ENCODE assay signal across 1 cellular context in genomic region chr2:134193774-134194173, GRCh38.
TF ChIP-seq lines count a peak whose summit lies in the region.

No MANE protein-coding gene starts in this region.

TF ChIP-seq in GM23338, 12 proteins besides CTCF, POLR2A, EP300 and RAD21:
- TF ChIP-seq, protein P1, sequence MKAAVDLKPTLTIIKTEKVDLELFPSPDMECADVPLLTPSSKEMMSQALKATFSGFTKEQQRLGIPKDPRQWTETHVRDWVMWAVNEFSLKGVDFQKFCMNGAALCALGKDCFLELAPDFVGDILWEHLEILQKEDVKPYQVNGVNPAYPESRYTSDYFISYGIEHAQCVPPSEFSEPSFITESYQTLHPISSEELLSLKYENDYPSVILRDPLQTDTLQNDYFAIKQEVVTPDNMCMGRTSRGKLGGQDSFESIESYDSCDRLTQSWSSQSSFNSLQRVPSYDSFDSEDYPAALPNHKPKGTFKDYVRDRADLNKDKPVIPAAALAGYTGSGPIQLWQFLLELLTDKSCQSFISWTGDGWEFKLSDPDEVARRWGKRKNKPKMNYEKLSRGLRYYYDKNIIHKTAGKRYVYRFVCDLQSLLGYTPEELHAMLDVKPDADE (IDR thresholded peaks at IDR 0.05) = no peak
- TF ChIP-seq EZH2 (IDR thresholded peaks at IDR 0.05; ENCODE audit: low read depth, unreplicated experiment) (no peak), EZH2phosphoT487 (IDR thresholded peaks at IDR 0.05; ENCODE audit: unreplicated experiment) (no peak), CREB1 (CRISPR knock-in tag; IDR thresholded peaks at IDR 0.05; ENCODE audit: low read depth) (no peak), ZNF114 (CRISPR knock-in tag; IDR thresholded peaks at IDR 0.05) (no peak), REST (IDR thresholded peaks at IDR 0.05; ENCODE audit: unreplicated experiment) (no peak), JUNB (IDR thresholded peaks at IDR 0.05; ENCODE audit: unreplicated experiment) (no peak), ZNF331 (CRISPR knock-in tag; IDR thresholded peaks at IDR 0.05; ENCODE audit: low read depth) (no peak), NANOG (IDR thresholded peaks at IDR 0.05; ENCODE audit: borderline replicate concordance) (no peak), STAT1 (IDR thresholded peaks at IDR 0.05; ENCODE audit: unreplicated experiment) (no peak), POLR2AphosphoS5 (IDR thresholded peaks at IDR 0.05; ENCODE audit: low read depth) (no peak)
- TF ChIP-seq, protein P2, sequence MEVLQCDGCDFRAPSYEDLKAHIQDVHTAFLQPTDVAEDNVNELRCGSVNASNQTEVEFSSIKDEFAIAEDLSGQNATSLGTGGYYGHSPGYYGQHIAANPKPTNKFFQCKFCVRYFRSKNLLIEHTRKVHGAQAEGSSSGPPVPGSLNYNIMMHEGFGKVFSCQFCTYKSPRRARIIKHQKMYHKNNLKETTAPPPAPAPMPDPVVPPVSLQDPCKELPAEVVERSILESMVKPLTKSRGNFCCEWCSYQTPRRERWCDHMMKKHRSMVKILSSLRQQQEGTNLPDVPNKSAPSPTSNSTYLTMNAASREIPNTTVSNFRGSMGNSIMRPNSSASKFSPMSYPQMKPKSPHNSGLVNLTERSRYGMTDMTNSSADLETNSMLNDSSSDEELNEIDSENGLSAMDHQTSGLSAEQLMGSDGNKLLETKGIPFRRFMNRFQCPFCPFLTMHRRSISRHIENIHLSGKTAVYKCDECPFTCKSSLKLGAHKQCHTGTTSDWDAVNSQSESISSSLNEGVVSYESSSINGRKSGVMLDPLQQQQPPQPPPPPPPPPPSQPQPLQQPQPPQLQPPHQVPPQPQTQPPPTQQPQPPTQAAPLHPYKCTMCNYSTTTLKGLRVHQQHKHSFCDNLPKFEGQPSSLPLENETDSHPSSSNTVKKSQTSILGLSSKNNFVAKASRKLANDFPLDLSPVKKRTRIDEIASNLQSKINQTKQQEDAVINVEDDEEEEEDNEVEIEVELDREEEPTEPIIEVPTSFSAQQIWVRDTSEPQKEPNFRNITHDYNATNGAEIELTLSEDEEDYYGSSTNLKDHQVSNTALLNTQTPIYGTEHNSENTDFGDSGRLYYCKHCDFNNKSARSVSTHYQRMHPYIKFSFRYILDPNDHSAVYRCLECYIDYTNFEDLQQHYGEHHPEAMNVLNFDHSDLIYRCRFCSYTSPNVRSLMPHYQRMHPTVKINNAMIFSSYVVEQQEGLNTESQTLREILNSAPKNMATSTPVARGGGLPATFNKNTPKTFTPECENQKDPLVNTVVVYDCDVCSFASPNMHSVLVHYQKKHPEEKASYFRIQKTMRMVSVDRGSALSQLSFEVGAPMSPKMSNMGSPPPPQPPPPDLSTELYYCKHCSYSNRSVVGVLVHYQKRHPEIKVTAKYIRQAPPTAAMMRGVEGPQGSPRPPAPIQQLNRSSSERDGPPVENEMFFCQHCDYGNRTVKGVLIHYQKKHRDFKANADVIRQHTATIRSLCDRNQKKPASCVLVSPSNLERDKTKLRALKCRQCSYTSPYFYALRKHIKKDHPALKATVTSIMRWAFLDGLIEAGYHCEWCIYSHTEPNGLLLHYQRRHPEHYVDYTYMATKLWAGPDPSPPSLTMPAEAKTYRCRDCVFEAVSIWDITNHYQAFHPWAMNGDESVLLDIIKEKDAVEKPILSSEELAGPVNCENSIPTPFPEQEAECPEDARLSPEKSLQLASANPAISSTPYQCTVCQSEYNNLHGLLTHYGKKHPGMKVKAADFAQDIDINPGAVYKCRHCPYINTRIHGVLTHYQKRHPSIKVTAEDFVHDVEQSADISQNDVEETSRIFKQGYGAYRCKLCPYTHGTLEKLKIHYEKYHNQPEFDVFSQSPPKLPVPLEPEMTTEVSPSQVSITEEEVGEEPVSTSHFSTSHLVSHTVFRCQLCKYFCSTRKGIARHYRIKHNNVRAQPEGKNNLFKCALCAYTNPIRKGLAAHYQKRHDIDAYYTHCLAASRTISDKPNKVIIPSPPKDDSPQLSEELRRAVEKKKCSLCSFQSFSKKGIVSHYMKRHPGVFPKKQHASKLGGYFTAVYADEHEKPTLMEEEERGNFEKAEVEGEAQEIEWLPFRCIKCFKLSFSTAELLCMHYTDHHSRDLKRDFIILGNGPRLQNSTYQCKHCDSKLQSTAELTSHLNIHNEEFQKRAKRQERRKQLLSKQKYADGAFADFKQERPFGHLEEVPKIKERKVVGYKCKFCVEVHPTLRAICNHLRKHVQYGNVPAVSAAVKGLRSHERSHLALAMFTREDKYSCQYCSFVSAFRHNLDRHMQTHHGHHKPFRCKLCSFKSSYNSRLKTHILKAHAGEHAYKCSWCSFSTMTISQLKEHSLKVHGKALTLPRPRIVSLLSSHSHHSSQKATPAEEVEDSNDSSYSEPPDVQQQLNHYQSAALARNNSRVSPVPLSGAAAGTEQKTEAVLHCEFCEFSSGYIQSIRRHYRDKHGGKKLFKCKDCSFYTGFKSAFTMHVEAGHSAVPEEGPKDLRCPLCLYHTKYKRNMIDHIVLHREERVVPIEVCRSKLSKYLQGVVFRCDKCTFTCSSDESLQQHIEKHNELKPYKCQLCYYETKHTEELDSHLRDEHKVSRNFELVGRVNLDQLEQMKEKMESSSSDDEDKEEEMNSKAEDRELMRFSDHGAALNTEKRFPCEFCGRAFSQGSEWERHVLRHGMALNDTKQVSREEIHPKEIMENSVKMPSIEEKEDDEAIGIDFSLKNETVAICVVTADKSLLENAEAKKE (CRISPR knock-in tag; IDR thresholded peaks at IDR 0.05) = no peak
